11 cellular contexts compared by ENCODE assay signal in genomic region chr5:143536364-143536763, GRCh38.
DNase-seq lines count a peak whose midpoint lies in the region; ATAC-seq, FAIRE-seq and TF ChIP-seq lines count a peak whose summit lies in the region.
"Had no signal": no experiment of that assay in that cellular context is flagged by ENCODE, and none has a peak within 500 bp of the region (broad histone marks: within the 10 kb centered on the region; RNA-seq: fewer than 3 reads in every experiment).

No MANE protein-coding gene starts in this region.

- H3K4me1 Mint-ChIP-seq in astrocyte (ENCODE audit: low read depth, unreplicated experiment), result peaks cover 10% of the 10 kb centered on the region

- H3K4me3 ChIP-seq in heart right ventricle (no peak overlapping the region), astrocyte (ENCODE audit: insufficient read depth, low read depth, low read length) (no peak overlapping the region)

- H3K27me3 ChIP-seq in heart right ventricle, result no peaks in the 10 kb centered on the region
- no peaks in the 10 kb centered on the region for H3K27me3 ChIP-seq in astrocyte (ENCODE audit: insufficient read depth, low read length)

- FAIRE-seq in astrocyte (lab: Jason Lieb, UNC), result peak; percentile 98

- H3K36me3 ChIP-seq in heart right ventricle (no peaks in the 10 kb centered on the region), astrocyte (ENCODE audit: insufficient read depth, low read length) (no peaks in the 10 kb centered on the region)

- H3K27me3 Mint-ChIP-seq in astrocyte (ENCODE audit: low read depth, unreplicated experiment), result no peaks in the 10 kb centered on the region

- peaks cover 0 to 17% (median 3%) of the 10 kb centered on the region in 11 donors for H3K9me3 ChIP-seq in heart right ventricle
- no peaks in the 10 kb centered on the region for H3K9me3 ChIP-seq in astrocyte (ENCODE audit: insufficient read depth, low read depth, low read length)

- H3K27ac ChIP-seq in heart right ventricle (peak overlapping the region in 1 of 10 donors; percentile 45), astrocyte (ENCODE audit: low read depth, low read length) (peak overlapping the region; percentile 92)

- peaks cover 3% of the 10 kb centered on the region for H3K9me3 Mint-ChIP-seq in astrocyte (ENCODE audit: unreplicated experiment)

- no peaks in the 10 kb centered on the region for H3K36me3 Mint-ChIP-seq in astrocyte (ENCODE audit: low read depth, unreplicated experiment)

- TF ChIP-seq CTCF in heart right ventricle (IDR thresholded peaks at IDR 0.05) (no peak), astrocyte (IDR thresholded peaks at IDR 0.05; ENCODE audit: insufficient read depth, low read depth, low read length) (no peak), GM10248 (IDR thresholded peaks at IDR 0.05; ENCODE audit: control extremely low read depth, extremely low read depth, low read depth, missing control alignments) (no peak)

- H4K20me1 ChIP-seq in astrocyte (ENCODE audit: insufficient read depth, low read length), result no peaks in the 10 kb centered on the region

- H3K27ac Mint-ChIP-seq in astrocyte (ENCODE audit: unreplicated experiment), result peak overlapping the region; percentile 91
- H3K27ac Mint-ChIP-seq: progenitor cell of endocrine pancreas had no signal

- no peaks in the 10 kb centered on the region for H3K79me2 ChIP-seq in astrocyte (ENCODE audit: insufficient read depth, low read length)

- peak overlapping the region; percentile 71 for H3K4me3 Mint-ChIP-seq in astrocyte (ENCODE audit: unreplicated experiment)

- POLR2A ChIA-PET in GM10248 (lab: Yijun Ruan, JAX) (no interaction called here), HEK293T (lab: Yijun Ruan, JAX) (no interaction called here)

- peak overlapping the region; percentile 51 for H3K4me2 ChIP-seq in astrocyte (ENCODE audit: low read length)

- ATAC-seq in heart right ventricle (peak in 6 of 8 donors; percentile 29 to 94 (median 55)), HG03378 (IDR thresholded peaks at IDR 0.05; ENCODE audit: unreplicated experiment) (no peak)

- peak overlapping the region; percentile 65 for H2AFZ ChIP-seq in astrocyte (ENCODE audit: low read depth, low read length)

- WGBS in heart right ventricle, 2 donors, result 64 to 77% methylated on average over 3 of the region's 3 CpGs

- DNase-seq in heart right ventricle (no peak), cardiac septum (ENCODE audit: low spot score) (no peak), astrocyte (ENCODE audit: low read depth) (peak; percentile 99), islet precursor cell (peak; percentile 90), GM10248 (ENCODE audit: extremely low spot score) (no peak), cerebellar cortex (ENCODE audit: low spot score) (no peak), HEK293T (ENCODE audit: extremely low spot score) (no peak)
- DNase-seq: C1 segment of cervical spinal cord, NCI-H1048 had no signal

- H3K4me1 ChIP-seq in heart right ventricle, result peaks cover 0 to 9% (median 0%) of the 10 kb centered on the region in 9 donors
- peaks cover 17% of the 10 kb centered on the region for H3K4me1 ChIP-seq in astrocyte (ENCODE audit: insufficient read depth, low read length)

- peak overlapping the region; percentile 64 for H3K9ac ChIP-seq in astrocyte (ENCODE audit: low read length)

- intact Hi-C loops in heart right ventricle (cut with DNase I), result no loop called here
- intact Hi-C loops in cardiac septum (cut with DNase I), result no loop called here

- CTCF ChIA-PET in GM10248 (lab: Yijun Ruan, JAX), result interaction anchor here (0.8 to 4.3 kb wide), 7 partner anchors 11 to 131 kb away, joined by 3 to 21 read pairs (median 3); no protein-coding TSS in a partner anchor
- CTCF ChIA-PET in HEK293T (lab: Yijun Ruan, JAX), result no interaction called here

TF ChIP-seq in HEK293T, 16 proteins besides CTCF, POLR2A, EP300 and RAD21:
- TF ChIP-seq FOXK2 (IDR thresholded peaks at IDR 0.05), result no peak
- no peak for TF ChIP-seq SUZ12 (IDR thresholded peaks at IDR 0.05)
- TF ChIP-seq BHLHE40 (IDR thresholded peaks at IDR 0.05; ENCODE audit: borderline replicate concordance), result no peak
- no peak for TF ChIP-seq FOXA1 (IDR thresholded peaks at IDR 0.05)
- TF ChIP-seq CTBP1 (IDR thresholded peaks at IDR 0.05; ENCODE audit: borderline replicate concordance), result no peak
- TF ChIP-seq LEF1 (IDR thresholded peaks at IDR 0.05; ENCODE audit: borderline replicate concordance), result no peak

Comparison
In these comparisons a context has a peak if more than half of its experiments do, and no peak if none do; other contexts are left out.
1. DNase-seq: peak in astrocyte (single experiment) and islet precursor cell (single experiment); none in heart right ventricle (0 of 2), cardiac septum (single experiment), GM10248 (single experiment), cerebellar cortex (single experiment) and HEK293T (single experiment).